7 cellular contexts compared by ENCODE assay signal in the genomic region with DNA sequence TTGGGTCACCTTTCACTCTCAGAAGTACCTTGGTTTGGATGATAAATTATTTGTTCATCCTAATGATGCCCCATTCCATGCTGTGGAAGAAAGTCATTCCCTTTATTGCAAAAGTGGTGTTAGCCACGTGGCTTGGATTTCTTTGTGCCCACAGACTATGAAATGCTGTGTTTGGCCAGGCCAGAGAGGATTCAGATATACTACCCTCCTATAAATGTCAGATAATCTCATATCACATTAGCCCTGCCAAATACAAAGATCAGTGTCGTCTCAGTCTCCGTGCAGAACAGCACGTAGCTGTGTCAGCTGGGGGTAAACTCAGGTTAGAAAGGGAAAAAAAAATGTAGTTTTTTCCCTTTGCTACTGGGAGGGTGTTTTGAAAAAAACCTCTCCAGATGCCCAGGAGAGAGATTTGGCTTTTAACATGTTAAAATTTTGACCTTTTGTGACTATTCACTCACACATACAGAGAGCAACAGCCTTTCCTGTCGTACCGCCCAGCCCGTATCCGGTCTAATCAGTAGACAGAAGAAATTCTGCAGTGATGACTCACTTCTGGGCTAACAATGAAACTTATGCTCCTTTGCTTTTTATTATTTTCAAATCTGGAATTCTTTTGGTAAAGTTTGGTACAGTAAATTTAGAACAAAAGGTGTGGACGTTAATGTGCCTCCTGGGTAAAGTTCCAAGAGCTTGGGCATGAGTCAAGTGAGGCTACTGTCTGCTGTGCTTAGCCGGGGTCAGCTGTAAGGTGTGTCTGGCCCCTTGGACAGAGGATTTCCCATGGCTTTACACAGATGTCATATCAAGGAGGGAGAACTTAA.
A peak's percentile ranks its signal among the peaks of the same experiment; 100 is the strongest.
DNase-seq lines count a peak whose midpoint lies in the region; ATAC-seq lines count a peak whose summit lies in the region.

No MANE protein-coding gene starts in this region.

- DNase-seq in amniotic epithelial cell (ENCODE audit: low read depth), result peak; percentile 77
- peak; percentile 6 to 14 for DNase-seq in stimulated activated CD8-positive, alpha-beta memory T cell treated with anti-CD3 and anti-CD28 coated beads, Interleukin-7, amount 100 ng/mL, for 4 hours (ENCODE audit: low read depth in 2 of 2)

- no peaks in the 10 kb centered on the region for H3K9me3 Mint-ChIP-seq in stimulated activated memory B cell treated with anti-CD40 and anti-IgM and Interleukin-4, amounts not matched to agents 10 μg/mL and 1 μg/mL and 100 μg/mL, for 72 hours

- ATAC-seq in GM21360 (IDR thresholded peaks at IDR 0.05; ENCODE audit: unreplicated experiment) (peak; percentile 76), HG03469 (IDR thresholded peaks at IDR 0.05; ENCODE audit: unreplicated experiment) (peak; percentile 68), GM21381 (IDR thresholded peaks at IDR 0.05; ENCODE audit: unreplicated experiment) (no peak)
- no peak for ATAC-seq in stimulated activated memory B cell treated with anti-CD40 and anti-IgM and Interleukin-4, amounts not matched to agents 10 μg/mL and 1 μg/mL and 100 μg/mL, for 72 hours

- no peak overlapping the region for H3K4me3 Mint-ChIP-seq in stimulated activated memory B cell treated with anti-CD40 and anti-IgM and Interleukin-4, amounts not matched to agents 10 μg/mL and 1 μg/mL and 100 μg/mL, for 72 hours

- peaks cover 12% of the 10 kb centered on the region for H3K27me3 Mint-ChIP-seq in stimulated activated memory B cell treated with anti-CD40 and anti-IgM and Interleukin-4, amounts not matched to agents 10 μg/mL and 1 μg/mL and 100 μg/mL, for 72 hours

- H3K9me3 ChIP-seq in iPS-18a (ENCODE audit: control insufficient read depth, low read depth, low read length), result no peaks in the 10 kb centered on the region

- H3K4me1 ChIP-seq in iPS-18a (ENCODE audit: control insufficient read depth, low read depth, low read length), result peaks cover 22% of the 10 kb centered on the region

- H3K27ac Mint-ChIP-seq in stimulated activated memory B cell treated with anti-CD40 and anti-IgM and Interleukin-4, amounts not matched to agents 10 μg/mL and 1 μg/mL and 100 μg/mL, for 72 hours, result no peak overlapping the region

- H3K27me3 ChIP-seq in iPS-18a (ENCODE audit: control insufficient read depth, insufficient read depth, low read length), result no peaks in the 10 kb centered on the region

- no peaks in the 10 kb centered on the region for H3K36me3 Mint-ChIP-seq in stimulated activated memory B cell treated with anti-CD40 and anti-IgM and Interleukin-4, amounts not matched to agents 10 μg/mL and 1 μg/mL and 100 μg/mL, for 72 hours

- H3K9ac ChIP-seq in iPS-18a (ENCODE audit: low read length), result peak overlapping the region; percentile 5

- peak overlapping the region; percentile 1 for H3K4me3 ChIP-seq in iPS-18a (ENCODE audit: low read length)

- H3K4me1 Mint-ChIP-seq in stimulated activated memory B cell treated with anti-CD40 and anti-IgM and Interleukin-4, amounts not matched to agents 10 μg/mL and 1 μg/mL and 100 μg/mL, for 72 hours, result no peaks in the 10 kb centered on the region

- H3K36me3 ChIP-seq in iPS-18a (ENCODE audit: control insufficient read depth, low read depth, low read length), result no peaks in the 10 kb centered on the region

- H3K27ac ChIP-seq in iPS-18a (ENCODE audit: low read length), result no peak overlapping the region

Comparison
In these comparisons a context has a peak if more than half of its experiments do, and no peak if none do; other contexts are left out.
1. ATAC-seq: peak in GM21360 (single experiment) and HG03469 (single experiment); none in stimulated activated memory B cell treated with anti-CD40 and anti-IgM and Interleukin-4, amounts not matched to agents 10 μg/mL and 1 μg/mL and 100 μg/mL, for 72 hours (single experiment) and GM21381 (single experiment).